ENCODE assay signal across 13 cellular contexts in the genomic region with DNA sequence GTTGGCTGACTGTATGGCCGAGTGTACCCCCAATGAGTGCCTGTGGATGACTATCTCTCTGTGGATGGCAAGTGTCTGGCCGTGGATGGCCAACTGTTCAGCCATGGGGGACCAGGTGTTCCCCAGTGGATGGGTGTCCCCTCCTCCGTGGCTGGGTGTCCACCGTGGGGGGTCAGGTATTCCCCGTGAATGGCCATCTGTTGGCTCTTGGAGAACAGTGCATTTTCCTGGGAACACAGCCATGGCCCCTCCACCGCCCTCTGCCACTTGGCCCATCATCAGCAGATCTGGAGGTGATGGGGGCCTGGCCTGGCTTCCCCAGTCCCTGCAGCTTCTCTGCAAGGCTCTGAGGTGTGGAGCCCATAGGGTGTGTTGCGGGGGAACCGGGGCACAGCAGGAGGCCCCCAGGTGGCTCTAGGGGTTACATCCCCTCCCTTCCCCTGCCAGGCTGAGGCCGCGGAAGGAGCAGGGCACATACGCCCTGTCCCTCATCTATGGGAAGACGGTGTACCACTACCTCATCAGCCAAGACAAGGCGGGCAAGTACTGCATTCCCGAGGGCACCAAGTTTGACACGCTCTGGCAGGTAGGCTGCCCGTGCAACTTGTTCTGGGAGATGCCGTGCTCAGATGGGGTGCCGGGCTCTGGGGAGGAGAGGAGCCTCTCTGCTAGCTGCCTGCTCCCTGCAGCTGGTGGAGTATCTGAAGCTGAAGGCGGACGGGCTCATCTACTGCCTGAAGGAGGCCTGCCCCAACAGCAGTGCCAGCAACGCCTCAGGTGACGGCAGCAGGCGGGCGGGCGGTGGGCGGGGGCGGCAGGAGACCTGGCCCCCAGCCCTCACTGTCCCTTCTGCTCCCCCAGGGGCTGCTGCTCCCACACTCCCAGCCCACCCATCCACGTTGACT. TPM values are rescaled to one million over a fixed set of nuclear protein-coding genes. Genes with fewer than 3 reads are reported as not detected.
"Had no signal": no experiment of that assay in that cellular context is flagged by ENCODE, and none has a peak within 500 bp of the region (broad histone marks: within the 10 kb centered on the region; RNA-seq: fewer than 3 reads in every experiment).

No MANE protein-coding gene starts in this region.

- DNase-seq: activated CD4-positive, alpha-beta memory T cell treated with anti-CD3 and anti-CD28 coated beads for 36 hours; activated CD4-positive, alpha-beta T cell treated with anti-CD3 and anti-CD28 coated beads for 1 hour; brain microvascular endothelial cell; cerebellar nuclear complex; dermis blood vessel endothelial cell; endodermal cell; left colon; mesendoderm; SIG-M5; small intestine; transverse colon had no signal

- H3K9me3 ChIP-seq: neutrophil had no signal

- H3K4me3 ChIP-seq: transverse colon had no signal

- H3K36me3 ChIP-seq: brain microvascular endothelial cell, neutrophil, transverse colon had no signal

- H3K27ac ChIP-seq: brain microvascular endothelial cell, neutrophil, transverse colon had no signal

- H3K4me1 ChIP-seq: transverse colon had no signal

- ATAC-seq: left colon; stimulated activated memory B cell treated with anti-CD40 and anti-IgM and Interleukin-4, amounts not matched to agents 10 μg/mL and 1 μg/mL and 100 μg/mL, for 72 hours had no signal

- H3K27me3 ChIP-seq: brain microvascular endothelial cell, neutrophil, transverse colon had no signal

RNA-seq across cellular contexts. Expression of gene ZAP70, which starts 19.3 kb away (rescaled TPM):
- total RNA-seq: dermis blood vessel endothelial cell had no signal
